1 cellular context compared by ENCODE assay signal in genomic region chr20:4720121-4720976, GRCh38.
A peak's percentile ranks its signal among the peaks of the same experiment; 100 is the strongest.
TF ChIP-seq lines count a peak whose summit lies in the region.

No MANE protein-coding gene starts in this region.

TF ChIP-seq in HepG2, 621 proteins besides CTCF, POLR2A, EP300 and RAD21 (continued from another document and continues in another):
- peak; percentile 53 for TF ChIP-seq ZNF687 (CRISPR knock-in tag; IDR thresholded peaks at IDR 0.05)
- peak; percentile 63; the same call in 1 of the 2 replicates for TF ChIP-seq ARID5B (CRISPR knock-in tag; IDR thresholded peaks at IDR 0.05)
- TF ChIP-seq MAF1 (CRISPR knock-in tag; IDR thresholded peaks at IDR 0.05; ENCODE audit: borderline replicate concordance) = no peak
- TF ChIP-seq SNAI1 (CRISPR knock-in tag; IDR thresholded peaks at IDR 0.05; ENCODE audit: borderline replicate concordance) = no peak
- no peak for TF ChIP-seq U2AF1 (optimal IDR thresholded peaks at IDR 0.05; ENCODE audit: low read depth, low read length)
- TF ChIP-seq ZNF770 (CRISPR knock-in tag; IDR thresholded peaks at IDR 0.05) = peak; percentile 14; the same call in 1 of the 2 replicates
- TF ChIP-seq ZNF761 (CRISPR knock-in tag; conservative IDR thresholded peaks at IDR 0.05) = no peak
- no peak for TF ChIP-seq DNMT3B (CRISPR knock-in tag; conservative IDR thresholded peaks at IDR 0.05)
- 0 out of 2 replicates have a peak, but pooled peaks have one; percentile 31 for TF ChIP-seq ZNF136 (CRISPR knock-in tag; IDR thresholded peaks at IDR 0.05; ENCODE audit: low read depth)
- no peak for TF ChIP-seq NKX3-1 (CRISPR knock-in tag; IDR thresholded peaks at IDR 0.05)
- no peak for TF ChIP-seq USF2 (IDR thresholded peaks at IDR 0.05; ENCODE audit: low read depth, low read length)
- TF ChIP-seq USF2 (CRISPR knock-in tag; IDR thresholded peaks at IDR 0.05; ENCODE audit: borderline replicate concordance) = no peak
- no peak for TF ChIP-seq NFRKB (IDR thresholded peaks at IDR 0.05)
- TF ChIP-seq ZNF331 (CRISPR knock-in tag; IDR thresholded peaks at IDR 0.05) = 0 out of 2 replicates have a peak, but pooled peaks have one; percentile 26
- no peak for TF ChIP-seq CBFB (CRISPR knock-in tag; IDR thresholded peaks at IDR 0.05)
- TF ChIP-seq ZNF552 (CRISPR knock-in tag; IDR thresholded peaks at IDR 0.05; ENCODE audit: borderline replicate concordance) = no peak
- TF ChIP-seq PAXIP1 (CRISPR knock-in tag; conservative IDR thresholded peaks at IDR 0.05) = peak; percentile 81
- TF ChIP-seq CBX5 (CRISPR knock-in tag; IDR thresholded peaks at IDR 0.05; ENCODE audit: borderline replicate concordance) = peak; percentile 56; the same call in 1 of the 2 replicates
- no peak for TF ChIP-seq CC2D1A (CRISPR knock-in tag; IDR thresholded peaks at IDR 0.05)
- TF ChIP-seq ZNF224 (CRISPR knock-in tag; IDR thresholded peaks at IDR 0.05) = no peak
- no peak for TF ChIP-seq TIGD3 (CRISPR knock-in tag; IDR thresholded peaks at IDR 0.05; ENCODE audit: borderline replicate concordance)
- TF ChIP-seq ZIK1 (CRISPR knock-in tag; IDR thresholded peaks at IDR 0.05; ENCODE audit: borderline replicate concordance, low read depth) = no peak
- TF ChIP-seq ARNT2 (CRISPR knock-in tag; IDR thresholded peaks at IDR 0.05; ENCODE audit: low read depth) = no peak
- TF ChIP-seq ZNF564 (CRISPR knock-in tag; IDR thresholded peaks at IDR 0.05) = no peak
- 0 out of 2 replicates have a peak, but pooled peaks have one; percentile 67 for TF ChIP-seq SNAPC2 (CRISPR knock-in tag; IDR thresholded peaks at IDR 0.05)
- TF ChIP-seq RORA (CRISPR knock-in tag; IDR thresholded peaks at IDR 0.05) = no peak
- TF ChIP-seq TFAP4 (IDR thresholded peaks at IDR 0.05; ENCODE audit: borderline replicate concordance, low read depth) = no peak
- TF ChIP-seq JDP2 (CRISPR knock-in tag; IDR thresholded peaks at IDR 0.05; ENCODE audit: borderline replicate concordance) = no peak
- TF ChIP-seq JARID2 (CRISPR knock-in tag; IDR thresholded peaks at IDR 0.05; ENCODE audit: insufficient replicate concordance) = no peak
- no peak for TF ChIP-seq JUNB (CRISPR knock-in tag; IDR thresholded peaks at IDR 0.05; ENCODE audit: borderline replicate concordance)
- TF ChIP-seq ZNF512 (CRISPR knock-in tag; IDR thresholded peaks at IDR 0.05) = no peak
- TF ChIP-seq ETV6 (CRISPR knock-in tag; conservative IDR thresholded peaks at IDR 0.05) = no peak
- no peak for TF ChIP-seq GPBP1L1 (CRISPR knock-in tag; IDR thresholded peaks at IDR 0.05)
- TF ChIP-seq RELA (CRISPR knock-in tag; IDR thresholded peaks at IDR 0.05) = no peak
- no peak for TF ChIP-seq SALL2 (CRISPR knock-in tag; IDR thresholded peaks at IDR 0.05)
